Comparison of ENCODE assay signal across 1 cellular context in the genomic region with DNA sequence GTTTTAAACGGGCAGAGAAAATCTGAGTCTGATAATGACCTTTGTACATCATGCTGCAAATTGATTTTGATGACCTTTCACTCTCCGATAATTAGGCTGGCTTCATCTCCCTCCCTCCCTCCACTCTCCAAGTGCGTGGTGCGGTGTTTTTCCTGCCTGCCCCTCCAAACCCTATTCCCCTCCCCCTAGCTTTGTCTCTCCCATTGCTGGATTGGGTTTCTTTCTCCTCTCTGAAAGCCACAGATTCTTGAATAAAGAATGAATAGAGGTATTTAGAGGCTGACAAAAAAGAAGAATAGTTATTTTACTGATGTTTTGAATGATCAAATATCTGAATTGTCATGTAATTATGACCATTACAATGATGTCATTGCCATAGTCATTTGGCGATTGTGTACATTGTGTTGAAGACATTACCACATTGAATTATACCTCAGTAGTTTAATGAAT.
A peak's percentile ranks its signal among the peaks of the same experiment; 100 is the strongest.
TF ChIP-seq lines count a peak whose summit lies in the region.

No MANE protein-coding gene starts in this region.

TF ChIP-seq in HEK293, 187 proteins besides CTCF, POLR2A, EP300 and RAD21 (continued from another document):
- TF ChIP-seq, protein P1, sequence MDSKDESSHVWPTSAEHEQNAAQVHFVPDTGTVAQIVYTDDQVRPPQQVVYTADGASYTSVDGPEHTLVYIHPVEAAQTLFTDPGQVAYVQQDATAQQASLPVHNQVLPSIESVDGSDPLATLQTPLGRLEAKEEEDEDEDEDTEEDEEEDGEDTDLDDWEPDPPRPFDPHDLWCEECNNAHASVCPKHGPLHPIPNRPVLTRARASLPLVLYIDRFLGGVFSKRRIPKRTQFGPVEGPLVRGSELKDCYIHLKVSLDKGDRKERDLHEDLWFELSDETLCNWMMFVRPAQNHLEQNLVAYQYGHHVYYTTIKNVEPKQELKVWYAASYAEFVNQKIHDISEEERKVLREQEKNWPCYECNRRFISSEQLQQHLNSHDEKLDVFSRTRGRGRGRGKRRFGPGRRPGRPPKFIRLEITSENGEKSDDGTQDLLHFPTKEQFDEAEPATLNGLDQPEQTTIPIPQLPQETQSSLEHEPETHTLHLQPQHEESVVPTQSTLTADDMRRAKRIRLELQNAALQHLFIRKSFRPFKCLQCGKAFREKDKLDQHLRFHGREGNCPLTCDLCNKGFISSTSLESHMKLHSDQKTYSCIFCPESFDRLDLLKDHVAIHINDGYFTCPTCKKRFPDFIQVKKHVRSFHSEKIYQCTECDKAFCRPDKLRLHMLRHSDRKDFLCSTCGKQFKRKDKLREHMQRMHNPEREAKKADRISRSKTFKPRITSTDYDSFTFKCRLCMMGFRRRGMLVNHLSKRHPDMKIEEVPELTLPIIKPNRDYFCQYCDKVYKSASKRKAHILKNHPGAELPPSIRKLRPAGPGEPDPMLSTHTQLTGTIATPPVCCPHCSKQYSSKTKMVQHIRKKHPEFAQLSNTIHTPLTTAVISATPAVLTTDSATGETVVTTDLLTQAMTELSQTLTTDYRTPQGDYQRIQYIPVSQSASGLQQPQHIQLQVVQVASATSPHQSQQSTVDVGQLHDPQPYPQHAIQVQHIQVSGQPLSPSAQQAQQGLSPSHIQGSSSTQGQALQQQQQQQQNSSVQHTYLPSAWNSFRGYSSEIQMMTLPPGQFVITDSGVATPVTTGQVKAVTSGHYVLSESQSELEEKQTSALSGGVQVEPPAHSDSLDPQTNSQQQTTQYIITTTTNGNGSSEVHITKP (tag by site-specific recombination; IDR thresholded peaks at IDR 0.05) = peak; percentile 70
- TF ChIP-seq ZNF146 (tag by site-specific recombination; IDR thresholded peaks at IDR 0.05) = 0 out of 2 replicates have a peak, but pooled peaks have one; percentile 5
- no peak for TF ChIP-seq GLIS2 (tag by site-specific recombination; IDR thresholded peaks at IDR 0.05)
- no peak for TF ChIP-seq RBAK (tag by site-specific recombination; IDR thresholded peaks at IDR 0.05)
- TF ChIP-seq, protein P2, sequence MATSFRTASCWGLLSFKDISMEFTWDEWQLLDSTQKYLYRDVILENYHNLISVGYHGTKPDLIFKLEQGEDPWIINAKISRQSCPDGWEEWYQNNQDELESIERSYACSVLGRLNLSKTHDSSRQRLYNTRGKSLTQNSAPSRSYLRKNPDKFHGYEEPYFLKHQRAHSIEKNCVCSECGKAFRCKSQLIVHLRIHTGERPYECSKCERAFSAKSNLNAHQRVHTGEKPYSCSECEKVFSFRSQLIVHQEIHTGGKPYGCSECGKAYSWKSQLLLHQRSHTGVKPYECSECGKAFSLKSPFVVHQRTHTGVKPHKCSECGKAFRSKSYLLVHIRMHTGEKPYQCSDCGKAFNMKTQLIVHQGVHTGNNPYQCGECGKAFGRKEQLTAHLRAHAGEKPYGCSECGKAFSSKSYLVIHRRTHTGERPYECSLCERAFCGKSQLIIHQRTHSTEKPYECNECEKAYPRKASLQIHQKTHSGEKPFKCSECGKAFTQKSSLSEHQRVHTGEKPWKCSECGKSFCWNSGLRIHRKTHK (tag by site-specific recombination; IDR thresholded peaks at IDR 0.05) = no peak
- 0 out of 2 replicates have a peak, but pooled peaks have one; percentile 38 for TF ChIP-seq TRIM28 (IDR thresholded peaks at IDR 0.05; ENCODE audit: borderline replicate concordance, low read length)
- peak; percentile 90 for TF ChIP-seq ZNF366 (tag by site-specific recombination; conservative IDR thresholded peaks at IDR 0.05)
- 0 out of 2 replicates have a peak, but pooled peaks have one; percentile 14 for TF ChIP-seq KLF16 (tag by site-specific recombination; IDR thresholded peaks at IDR 0.05)
- TF ChIP-seq FEZF1 (tag by site-specific recombination; IDR thresholded peaks at IDR 0.05) = peak; percentile 5
- 0 out of 2 replicates have a peak, but pooled peaks have one; percentile 6 for TF ChIP-seq SP2 (tag by site-specific recombination; IDR thresholded peaks at IDR 0.05)
- peak; percentile 88 for TF ChIP-seq WT1 (tag by site-specific recombination; IDR thresholded peaks at IDR 0.05)
- no peak for TF ChIP-seq HOXC10 (CRISPR knock-in tag; IDR thresholded peaks at IDR 0.05)
